Comparison of ENCODE assay signal across 29 cellular contexts in genomic region chr12:93191461-93191860, GRCh38.
DNase-seq lines count a peak whose midpoint lies in the region; ATAC-seq, FAIRE-seq and TF ChIP-seq lines count a peak whose summit lies in the region.
"Had no signal": no experiment of that assay in that cellular context is flagged by ENCODE, and none has a peak within 500 bp of the region (broad histone marks: within the 10 kb centered on the region; RNA-seq: fewer than 3 reads in every experiment).

No MANE protein-coding gene starts in this region.

- WGBS in IMR-90 (ENCODE audit: extremely low coverage in 2 of 2, insufficient read length in 1 of 2), 2 experiments = no CpG with 5 or more reads among the region's 2 CpGs
- 26% methylated on average over 2 of the region's 2 CpGs for WGBS in esophagus muscularis mucosa
- WGBS in HepG2 (ENCODE audit: low lambda C conversion rate) = 13% methylated on average over 2 of the region's 2 CpGs

- peaks cover 17% of the 10 kb centered on the region for H3K4me1 ChIP-seq in ACC112 (ENCODE audit: control insufficient read depth, insufficient read depth, low read length, unreplicated experiment)
- 0 out of 2 replicates have a peak, but pooled peaks cover 2% of the 10 kb centered on the region for H3K4me1 ChIP-seq in IMR-90 (ENCODE audit: control insufficient read depth, insufficient read depth, low read length)
- peaks cover 0 to 18% (median 15%) of the 10 kb centered on the region in 4 donors for H3K4me1 ChIP-seq in esophagus muscularis mucosa
- no peaks in the 10 kb centered on the region for H3K4me1 ChIP-seq in HepG2 (ENCODE audit: insufficient read depth, low read length)
- H3K4me1 ChIP-seq: A549, neural progenitor cell, SJCRH30 had no signal

- no peak for ATAC-seq in IMR-90 (ENCODE audit: low read depth)
- peak; percentile 41 for ATAC-seq in sciatic nerve
- ATAC-seq in HepG2 = no peak
- ATAC-seq: A549; activated CD4-positive, CD25-positive, alpha-beta regulatory T cell treated with anti-CD3 and anti-CD28 coated beads, Interleukin-2, amount 50 U/mL, for 24 hours; HCT116; left colon; T-cell had no signal

- H3K36me3 ChIP-seq in ACC112 (ENCODE audit: insufficient read depth, low read length) = no peaks in the 10 kb centered on the region
- H3K36me3 ChIP-seq in IMR-90 (ENCODE audit: control insufficient read depth, insufficient read depth, low read length) = no peaks in the 10 kb centered on the region
- no peaks in the 10 kb centered on the region for H3K36me3 ChIP-seq in esophagus muscularis mucosa
- no peaks in the 10 kb centered on the region for H3K36me3 ChIP-seq in HepG2 (replicated peaks in 1 of 2; ENCODE audit: control insufficient read depth in 1 of 2, insufficient read depth in 2 of 2, low read length in 2 of 2)
- H3K36me3 ChIP-seq: BLaER1, neural progenitor cell, SJCRH30, stomach had no signal

- TF ChIP-seq RAD21 in IMR-90 (IDR thresholded peaks at IDR 0.05; ENCODE audit: low read length) (no peak), HepG2 (CRISPR knock-in tag; IDR thresholded peaks at IDR 0.05) (no peak)

- H2BK120ac ChIP-seq in IMR-90 (ENCODE audit: low read depth, low read length) = no peak overlapping the region

- H3K9me3 ChIP-seq in IMR-90 (ENCODE audit: control insufficient read depth, insufficient read depth, low read length) = 0 out of 2 replicates have a peak, but pooled peaks cover 2% of the 10 kb centered on the region
- no peaks in the 10 kb centered on the region for H3K9me3 ChIP-seq in esophagus muscularis mucosa
- no peaks in the 10 kb centered on the region for H3K9me3 ChIP-seq in HepG2 (ENCODE audit: low read length)
- H3K9me3 ChIP-seq: SJCRH30 had no signal

- no peak overlapping the region for H3K4me3 Mint-ChIP-seq in activated naive CD4-positive, alpha-beta T cell treated with anti-CD3 and anti-CD28 coated beads for 36 hours
- H3K4me3 Mint-ChIP-seq: activated CD4-positive, alpha-beta memory T cell treated with anti-CD3 and anti-CD28 coated beads, Interleukin-2, amount 10 ng/mL, durations not matched to agents 7 days and 5 days; neural progenitor cell; T-cell had no signal

- TF ChIP-seq POLR2A in IMR-90 (IDR thresholded peaks at IDR 0.05; ENCODE audit: low read depth, low read length) (no peak), esophagus muscularis mucosa (IDR thresholded peaks at IDR 0.05; ENCODE audit: low read depth) (no peak), HepG2 (IDR thresholded peaks at IDR 0.05; ENCODE audit: insufficient read depth in 1 of 2, low read depth in 2 of 2, low read length in 2 of 2) (no peak)

- no peak overlapping the region for H2BK20ac ChIP-seq in IMR-90 (ENCODE audit: low read depth, low read length)

- no peak for FAIRE-seq in HepG2 (lab: Jason Lieb, UNC)
- FAIRE-seq: A549 had no signal

- H3K79me1 ChIP-seq in IMR-90 (ENCODE audit: low read depth in 1 of 2, low read length in 2 of 2) = no peaks in the 10 kb centered on the region

- H3K9me3 Mint-ChIP-seq in activated naive CD4-positive, alpha-beta T cell treated with anti-CD3 and anti-CD28 coated beads for 36 hours = peaks cover 9% of the 10 kb centered on the region
- H3K9me3 Mint-ChIP-seq: activated CD4-positive, alpha-beta memory T cell treated with anti-CD3 and anti-CD28 coated beads, Interleukin-2, amount 10 ng/mL, durations not matched to agents 7 days and 5 days had no signal

- H2AK5ac ChIP-seq in IMR-90 (ENCODE audit: low read depth, low read length) = no peak overlapping the region

- H3K14ac ChIP-seq in IMR-90 (replicated peaks; ENCODE audit: low read depth, low read length) = 0 out of 2 replicates have a peak overlapping the region, but pooled peaks have one; percentile 21

- H2BK5ac ChIP-seq in IMR-90 (ENCODE audit: low read depth, low read length, poor library complexity, severe bottlenecking) = no peak overlapping the region

- POLR2A ChIA-PET in IMR-90 (lab: Charles Lee; ENCODE audit: unreplicated experiment) (no interaction called here), HepG2 (lab: Yijun Ruan, JAX) (no interaction called here), HEK293T (lab: Yijun Ruan, JAX) (no interaction called here)

- H3K4me1 Mint-ChIP-seq in activated naive CD4-positive, alpha-beta T cell treated with anti-CD3 and anti-CD28 coated beads for 36 hours (ENCODE audit: low read depth) = no peaks in the 10 kb centered on the region
- H3K4me1 Mint-ChIP-seq: activated CD4-positive, alpha-beta memory T cell treated with anti-CD3 and anti-CD28 coated beads, Interleukin-2, amount 10 ng/mL, durations not matched to agents 7 days and 5 days; neural progenitor cell had no signal

- dilution Hi-C loops in IMR-90 (cut with HindIII; ENCODE audit: low sequenced_read_pairs, unreplicated experiment) = no loop called here

- H4K91ac ChIP-seq in IMR-90 (ENCODE audit: insufficient read depth, low read depth, low read length) = no peak overlapping the region

- H3K79me2 ChIP-seq in ACC112 (ENCODE audit: control insufficient read depth, insufficient read depth, low read length, unreplicated experiment) (no peaks in the 10 kb centered on the region), HepG2 (ENCODE audit: insufficient read depth, low read length) (no peaks in the 10 kb centered on the region)

- no peak overlapping the region for H3K27ac Mint-ChIP-seq in activated naive CD4-positive, alpha-beta T cell treated with anti-CD3 and anti-CD28 coated beads for 36 hours
- H3K27ac Mint-ChIP-seq: activated CD4-positive, alpha-beta memory T cell treated with anti-CD3 and anti-CD28 coated beads, Interleukin-2, amount 10 ng/mL, durations not matched to agents 7 days and 5 days; neural progenitor cell; T-cell had no signal

- peak overlapping the region; percentile 33 for H3K23ac ChIP-seq in IMR-90 (ENCODE audit: low read depth, low read length)

- TF ChIP-seq EP300 in esophagus muscularis mucosa (IDR thresholded peaks at IDR 0.05) (no peak), HepG2 (IDR thresholded peaks at IDR 0.05; ENCODE audit: low read depth in 2 of 2, low read length in 2 of 2) (no peak), HepG2 (CRISPR knock-in tag; IDR thresholded peaks at IDR 0.05; ENCODE audit: borderline replicate concordance) (no peak)

- peaks cover 1% of the 10 kb centered on the region for H3K36me3 Mint-ChIP-seq in activated naive CD4-positive, alpha-beta T cell treated with anti-CD3 and anti-CD28 coated beads for 36 hours (ENCODE audit: low read depth)
- H3K36me3 Mint-ChIP-seq: neural progenitor cell, T-cell had no signal

- H3K27me3 Mint-ChIP-seq in activated naive CD4-positive, alpha-beta T cell treated with anti-CD3 and anti-CD28 coated beads for 36 hours (ENCODE audit: low read depth) = no peaks in the 10 kb centered on the region

- H3K4ac ChIP-seq in IMR-90 (ENCODE audit: low read depth, low read length) = no peak overlapping the region

- no peak overlapping the region for H4K8ac ChIP-seq in IMR-90 (ENCODE audit: low read depth in 2 of 2, low read length in 2 of 2)

- no peak overlapping the region for H2BK15ac ChIP-seq in IMR-90 (ENCODE audit: low read depth, low read length)

- intact Hi-C loops in IMR-90 (cut with micrococcal nuclease) = no loop called here
- intact Hi-C loops in esophagus muscularis mucosa (cut with DNase I) = loop anchor here (5.0 kb wide), 1 partner anchor 281 kb away; no protein-coding TSS in a partner anchor
- intact Hi-C loops in sciatic nerve (cut with DNase I) = no loop called here
- intact Hi-C loops in HepG2 (cut with micrococcal nuclease; ENCODE audit: unreplicated experiment) = no loop called here
- intact Hi-C loops in activated naive CD4-positive, alpha-beta T cell treated with anti-CD3 and anti-CD28 coated beads for 36 hours (cut with micrococcal nuclease) = no loop called here

- H3K4me2 ChIP-seq in IMR-90 (ENCODE audit: low read depth, low read length) = peak overlapping the region; percentile 38
- no peak overlapping the region for H3K4me2 ChIP-seq in HepG2 (ENCODE audit: low read depth, low read length)
- H3K4me2 ChIP-seq: A549, BLaER1, KMS-11, neural progenitor cell had no signal

- H4K5ac ChIP-seq in IMR-90 (ENCODE audit: low read depth, low read length) = 0 out of 2 replicates have a peak overlapping the region, but pooled peaks have one; percentile 52

- no TSS peak for BruUV-seq in IMR-90 (replicated peaks; lab: Mats Ljungman, UMichigan)
- BruUV-seq in HepG2 (replicated peaks; lab: Mats Ljungman, UMichigan) = no TSS peak

- TF ChIP-seq CTCF in IMR-90 (conservative IDR thresholded peaks at IDR 0.05; ENCODE audit: low read depth, low read length) (no peak), esophagus muscularis mucosa (IDR thresholded peaks at IDR 0.05) (no peak), HepG2 (CRISPR knock-in tag; IDR thresholded peaks at IDR 0.05) (no peak)

- in situ Hi-C loops in IMR-90 (cut with MboI; ENCODE audit: low sequenced_read_pairs) (no loop called here), HepG2 (cut with HindIII; ENCODE audit: extremely low pct_ligation_motif_present, low pct_unique_long_range_greater_than_20kb) (no loop called here)

- peak overlapping the region; percentile 79 for H3K18ac ChIP-seq in IMR-90 (ENCODE audit: low read depth, low read length)

- no peaks in the 10 kb centered on the region for H3K9me1 ChIP-seq in IMR-90 (ENCODE audit: insufficient read depth, low read length)

- CTCF ChIA-PET in IMR-90 (lab: Yijun Ruan, JAX) (no interaction called here), HepG2 (lab: Yijun Ruan, JAX; ENCODE audit: low intra/inter-chr PET ratio, low total read pairs) (no interaction called here), HEK293T (lab: Yijun Ruan, JAX) (no interaction called here)
- CTCF ChIA-PET in activated naive CD4-positive, alpha-beta T cell treated with anti-CD3 and anti-CD28 coated beads for 36 hours (lab: Charles Lee) = interaction anchor here (0.7 to 1.3 kb wide), 3 partner anchors 27 to 205 kb away, joined by 3 read pairs; no protein-coding TSS in a partner anchor

- no peak overlapping the region for H3K56ac ChIP-seq in IMR-90 (ENCODE audit: extremely low read depth, insufficient read depth, low read length)

- H2AK9ac ChIP-seq in IMR-90 (replicated peaks; ENCODE audit: low read depth, low read length, poor library complexity) = no peak overlapping the region

- no peaks in the 10 kb centered on the region for H4K20me1 ChIP-seq in IMR-90 (ENCODE audit: insufficient read depth, low read length)
- no peaks in the 10 kb centered on the region for H4K20me1 ChIP-seq in HepG2 (ENCODE audit: insufficient read depth, low read length)
- H4K20me1 ChIP-seq: BLaER1 had no signal

- H3K27me3 ChIP-seq in ACC112 (ENCODE audit: insufficient read depth, low read length) (no peaks in the 10 kb centered on the region), IMR-90 (ENCODE audit: control insufficient read depth, insufficient read depth, low read length) (no peaks in the 10 kb centered on the region), esophagus muscularis mucosa (no peaks in the 10 kb centered on the region), HepG2 (ENCODE audit: control insufficient read depth in 1 of 2, insufficient read depth in 2 of 2, low read length in 2 of 2) (peaks cover 0 to 3% of the 10 kb centered on the region in 2 experiments; a peak in 2 of 5 replicates)
- H3K27me3 ChIP-seq: BLaER1, neural progenitor cell, SJCRH30, stomach had no signal

- DNase-seq in IMR-90 (no peak), esophagus muscularis mucosa (ENCODE audit: extremely low spot score) (no peak), sciatic nerve (ENCODE audit: low spot score) (no peak), NCI-H146 (lab: John Stamatoyannopoulos, UW) (no peak), HepG2 (ENCODE audit: low spot score) (no peak), HEK293T (ENCODE audit: extremely low spot score) (no peak)
- DNase-seq in activated naive CD4-positive, alpha-beta T cell treated with anti-CD3 and anti-CD28 coated beads for 36 hours = no peak
- DNase-seq: activated CD4-positive, alpha-beta memory T cell treated with anti-CD3 and anti-CD28 coated beads, Interleukin-2, amount 10 ng/mL, durations not matched to agents 7 days and 5 days; activated CD8-positive, alpha-beta memory T cell treated with anti-CD3 and anti-CD28 coated beads, Interleukin-2, amount 50 U/mL, for 48 hours; activated naive CD4-positive, alpha-beta T cell treated with anti-CD3 and anti-CD28 coated beads, Interleukin-2, amount 50 U/mL, for 16 hours; central memory CD4-positive, alpha-beta T cell; DMS53; GF-D8; left colon; MM.1S; NCI-H2081 treated with DMSO at 0.1 percent for 48 hours; NCI-H226; SJCRH30; stomach; T-cell; trophoblast cell had no signal

- H3K27ac ChIP-seq in ACC112 (ENCODE audit: low read depth, low read length) (peak overlapping the region; percentile 59), IMR-90 (ENCODE audit: insufficient read depth, low read length) (no peak overlapping the region), esophagus muscularis mucosa (replicated peaks in 1 of 4) (peak overlapping the region; percentile 67 to 78 (median 75)), HepG2 (ENCODE audit: extremely low read length, insufficient read depth, low read length) (no peak overlapping the region)
- H3K27ac ChIP-seq: A549, BLaER1, KMS-11, neural progenitor cell, SJCRH30 had no signal

- no peak overlapping the region for H3K9ac ChIP-seq in IMR-90 (ENCODE audit: low read depth, low read length)
- H3K9ac ChIP-seq in HepG2 (ENCODE audit: insufficient read depth, low read depth, low read length) = no peak overlapping the region
- H3K9ac ChIP-seq: BLaER1, KMS-11, neural progenitor cell had no signal

- H3K4me3 ChIP-seq in ACC112 (ENCODE audit: low read depth, low read length) (peak overlapping the region; percentile 68), IMR-90 (ENCODE audit: insufficient read depth, low read depth, low read length) (no peak overlapping the region), esophagus muscularis mucosa (peak overlapping the region in 1 of 4 donors; percentile 8), HepG2 (replicated peaks in 1 of 3; ENCODE audit: insufficient read depth in 1 of 3, low read depth in 2 of 3, low read length in 3 of 3) (no peak overlapping the region)
- H3K4me3 ChIP-seq: A549, BLaER1, neural progenitor cell, SJCRH30, skin epidermis, stomach had no signal

- H2AFZ ChIP-seq in ACC112 (ENCODE audit: low read length, unreplicated experiment) (peak overlapping the region; percentile 92), IMR-90 (replicated peaks; ENCODE audit: low read length, poor library complexity) (no peak overlapping the region), HepG2 (ENCODE audit: low read length) (no peak overlapping the region)
- H2AFZ ChIP-seq: neural progenitor cell had no signal

Comparison
In these comparisons a context has a peak if more than half of its experiments do, and no peak if none do; other contexts are left out.
1. H3K27ac ChIP-seq: peak in ACC112 (single experiment) and esophagus muscularis mucosa (4 of 4); none in IMR-90 (single experiment) and HepG2 (single experiment).